Comparison of ENCODE assay signal across 10 cellular contexts in the genomic region with DNA sequence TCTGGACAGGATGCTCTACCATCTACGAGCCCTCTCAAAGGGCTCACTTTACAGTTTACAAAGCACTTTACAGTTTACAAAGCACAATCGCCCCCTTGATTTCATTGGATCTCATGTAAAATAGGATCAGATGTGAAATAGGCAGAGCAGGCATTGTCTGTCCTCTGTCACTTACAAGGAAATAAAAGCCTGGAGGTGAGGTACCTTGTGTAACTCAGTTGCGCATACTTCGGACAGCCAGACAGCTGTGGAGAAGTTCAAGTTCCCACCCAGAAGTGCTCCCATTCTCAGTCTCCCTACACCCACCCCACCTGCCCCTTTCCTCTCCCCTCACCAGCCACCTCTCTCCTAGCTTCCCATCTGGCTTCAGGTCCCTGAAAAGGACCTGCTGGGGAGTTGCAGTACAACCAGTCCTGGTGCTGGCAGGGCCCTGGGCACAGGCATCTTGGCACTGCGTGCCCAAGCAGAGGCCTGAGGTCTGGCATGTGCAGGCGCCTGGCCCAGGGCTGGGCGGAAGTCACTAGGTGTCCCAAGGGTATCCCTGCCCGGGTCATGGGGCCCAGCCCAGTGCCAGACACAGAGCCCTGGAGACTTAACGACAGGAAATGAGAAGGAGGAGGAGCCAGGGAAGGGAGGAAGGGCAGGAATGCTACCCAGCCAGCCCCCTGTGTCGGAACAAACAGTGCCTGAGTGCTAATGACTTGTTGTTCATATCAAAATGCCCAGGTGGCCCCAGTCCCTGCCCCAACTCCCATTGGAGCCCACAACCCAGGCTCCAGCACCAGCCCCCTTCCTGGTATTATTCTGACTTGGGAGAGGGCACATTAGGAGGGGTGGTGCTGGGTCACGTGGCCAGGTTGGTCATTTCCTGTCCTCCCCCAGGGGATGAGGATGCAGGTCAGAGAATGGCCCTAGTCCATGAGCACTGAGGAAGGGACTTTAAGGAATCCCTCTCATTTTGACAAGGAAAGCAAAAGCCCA. TPM values are rescaled to one million over a fixed set of nuclear protein-coding genes. Genes with fewer than 3 reads are reported as not detected.
DNase-seq lines count a peak whose midpoint lies in the region; ATAC-seq, FAIRE-seq and TF ChIP-seq lines count a peak whose summit lies in the region.
"Had no signal": no experiment of that assay in that cellular context is flagged by ENCODE, and none has a peak within 500 bp of the region (broad histone marks: within the 10 kb centered on the region; RNA-seq: fewer than 3 reads in every experiment).

No MANE protein-coding gene starts in this region.

- H3K27me3 ChIP-seq in gastrocnemius medialis: no peaks in the 10 kb centered on the region

- FAIRE-seq in GM12891 (lab: Jason Lieb, UNC): peak; percentile 63

- H3K27ac ChIP-seq in gastrocnemius medialis: peak overlapping the region; percentile 75 to 90 (median 78)

- DNase-seq in GM12891 (ENCODE audit: insufficient read length, low spot score): no peak
- peak; percentile 73 for DNase-seq in SW480 (ENCODE audit: low spot score)
- DNase-seq in left cardiac atrium: peak; percentile 86
- peak; percentile 92 for DNase-seq in gastrocnemius medialis
- no peak for DNase-seq in NCI-H2196 (lab: John Stamatoyannopoulos, UW; ENCODE audit: unreplicated experiment)
- no peak for DNase-seq in NCI-H446 treated with DMSO at 0.1 percent for 48 hours (lab: John Stamatoyannopoulos, UW)
- no peak for DNase-seq in ecto neural progenitor cell (ENCODE audit: low spot score)
- no peak for DNase-seq in occipital lobe (lab: John Stamatoyannopoulos, UW)
- DNase-seq: activated T-cell treated with anti-CD3 and anti-CD28 coated beads for 4 hours, NCI-H1092 treated with DMSO at 0.1 percent for 48 hours had no signal

- ATAC-seq in left cardiac atrium (peak; percentile 81 to 86), gastrocnemius medialis (peak; percentile 83 to 91)

- no peaks in the 10 kb centered on the region for H3K9me3 ChIP-seq in gastrocnemius medialis

- intact Hi-C loops in left cardiac atrium (cut with DNase I): no loop called here
- intact Hi-C loops in gastrocnemius medialis (cut with DNase I; ENCODE audit: low total_unique reads): no loop called here

- TF ChIP-seq POLR2A in GM12891 (IDR thresholded peaks at IDR 0.05; ENCODE audit: low read depth, low read length): no peak
- peak in 1 of 2 donors; percentile 10 for TF ChIP-seq POLR2A in gastrocnemius medialis (IDR thresholded peaks at IDR 0.05)

- peak overlapping the region; percentile 12 to 77 (median 50) for H3K4me3 ChIP-seq in gastrocnemius medialis

- peaks cover 33 to 42% of the 10 kb centered on the region in 2 donors for H3K4me1 ChIP-seq in gastrocnemius medialis

- no peaks in the 10 kb centered on the region for H3K36me3 ChIP-seq in gastrocnemius medialis

- peak in 2 of 5 experiments; percentile 7 to 22 for TF ChIP-seq CTCF in gastrocnemius medialis (IDR thresholded peaks at IDR 0.05 in 4 of 5, conservative IDR thresholded peaks at IDR 0.05 in 1 of 5)

- in situ Hi-C loops in gastrocnemius medialis (cut with MboI; ENCODE audit: low sequenced_read_pairs in 4 of 4): no loop called here

TF ChIP-seq in GM12891, 5 proteins besides CTCF, POLR2A, EP300 and RAD21:
- TF ChIP-seq SPI1 (IDR thresholded peaks at IDR 0.05; ENCODE audit: low read depth, low read length) (no peak), PAX5 (IDR thresholded peaks at IDR 0.05; ENCODE audit: insufficient read depth, low read length, severe bottlenecking) (no peak), TAF1 (IDR thresholded peaks at IDR 0.05; ENCODE audit: low read depth, low read length) (no peak), POLR2AphosphoS5 (IDR thresholded peaks at IDR 0.05; ENCODE audit: low read depth, low read length) (no peak), POU2F2 (IDR thresholded peaks at IDR 0.05; ENCODE audit: low read depth, low read length) (no peak)

RNA-seq across cellular contexts. Expression of a gene that starts 5.4 kb away (rescaled TPM):
- polyA plus RNA-seq in GM12891 (2012; ENCODE audit: low read depth, missing spikeins): 0.47 TPM
- total RNA-seq in left cardiac atrium (10 to 100 TPM; 27.3 to 35.9 TPM), gastrocnemius medialis (10 to 100 TPM; 17.0 to 27.0 (median 22.3) TPM), occipital lobe (9.0 TPM)

RNA-seq across cellular contexts. Expression of a gene that starts 19.7 kb away (rescaled TPM):
- polyA plus RNA-seq in GM12891 (2012; ENCODE audit: low read depth, missing spikeins): 1.0 TPM
- total RNA-seq in left cardiac atrium (10 to 100 TPM; 22.1 to 28.9 TPM), gastrocnemius medialis (10 to 100 TPM; 28.3 to 62.6 (median 45.6) TPM), occipital lobe (11.1 TPM)

RNA-seq across cellular contexts. Expression of a gene that starts 28.0 kb away (rescaled TPM):
- 0.12 TPM for polyA plus RNA-seq in GM12891 (2012; ENCODE audit: low read depth, missing spikeins)
- total RNA-seq in left cardiac atrium: under 1 TPM; 0.62 to 0.68 TPM
- total RNA-seq in gastrocnemius medialis: under 1 TPM in 1 of 4 donors, not detected in 3; 0.16 TPM
- not detected for total RNA-seq in occipital lobe

RNA-seq across cellular contexts. Expression of a gene that starts 47.5 kb away (rescaled TPM):
- polyA plus RNA-seq in GM12891 (2012; ENCODE audit: low read depth, missing spikeins): 16.6 TPM
- total RNA-seq in left cardiac atrium (10 to 100 TPM; 22.7 to 22.8 TPM), gastrocnemius medialis (10 to 100 TPM; 15.1 to 24.8 (median 20.5) TPM), occipital lobe (24.3 TPM)

Comparison
In these comparisons a context has a peak if more than half of its experiments do, and no peak if none do; other contexts are left out.
1. DNase-seq: peak in SW480 (single experiment), left cardiac atrium (single experiment) and gastrocnemius medialis (2 of 2); none in GM12891 (single experiment), NCI-H2196 (single experiment), NCI-H446 treated with DMSO at 0.1 percent for 48 hours (single experiment), ecto neural progenitor cell (single experiment) and occipital lobe (single experiment).